ENCODE assay signal across 25 cellular contexts in the genomic region with DNA sequence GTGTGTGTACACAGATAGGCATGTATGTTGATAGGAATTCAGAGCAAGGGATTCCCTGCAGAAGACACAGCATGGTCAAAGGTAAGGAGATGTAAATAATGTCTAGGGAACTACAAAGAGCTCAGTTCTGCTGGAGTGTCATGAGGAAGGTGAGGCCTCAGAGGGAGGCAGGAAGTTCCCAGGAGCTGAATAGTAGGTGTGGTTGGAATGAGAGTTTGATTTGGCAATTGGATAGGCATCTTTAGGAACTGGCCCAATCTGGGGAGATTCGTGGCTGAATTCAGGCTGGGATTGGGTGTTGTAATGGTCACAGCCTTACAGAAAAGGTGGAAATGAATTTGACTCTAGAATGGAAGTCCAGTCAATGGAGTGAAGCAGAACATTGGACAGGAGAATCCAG.
"Had no signal": no experiment of that assay in that cellular context is flagged by ENCODE, and none has a peak within 500 bp of the region (broad histone marks: within the 10 kb centered on the region; RNA-seq: fewer than 3 reads in every experiment).

No MANE protein-coding gene starts in this region.

- H3K36me3 Mint-ChIP-seq: IgD-negative memory B cell had no signal

- H3K27ac Mint-ChIP-seq: IgD-negative memory B cell had no signal

- ATAC-seq: K562, Panc1, Right ventricle myocardium inferior, SK-N-SH treated with all-trans-retinoic acid at 6 μM for 48 hours had no signal

- H3K9me3 ChIP-seq: SJCRH30 had no signal

- H3K4me3 Mint-ChIP-seq: IgD-negative memory B cell had no signal

- H3K4me1 ChIP-seq: SJCRH30 had no signal

- H3K36me3 ChIP-seq: SJCRH30 had no signal

- H3K4me1 Mint-ChIP-seq: IgD-negative memory B cell had no signal

- FAIRE-seq: K562 had no signal

- H3K27ac ChIP-seq: KMS-11, RWPE1, SJCRH30 had no signal

- H3K4me2 ChIP-seq: KMS-11 had no signal

- H3K9ac ChIP-seq: KMS-11 had no signal

- DNase-seq: Kasumi-1, MV-4-11, NCI-H1048, NCI-H1105, NCI-H1417, NCI-H1436 treated with DMSO at 0.1 percent for 48 hours, NCI-H1694, NCI-H1930, NCI-H2081, NCI-H2107, NCI-H2227 treated with DMSO at 0.1 percent for 48 hours, NCI-H446, NCI-H510A, NCI-H524 treated with DMSO at 0.1 percent for 48 hours, NCI-H69, NCI-H774, SHP77 treated with DMSO at 0.1 percent for 48 hours, SJCRH30 had no signal

- H3K4me3 ChIP-seq: K562, SJCRH30 had no signal

- H3K27me3 ChIP-seq: SJCRH30 had no signal
